In genomic region chr16:53754938-53755910, GRCh38 we compare ENCODE assay signal across 11 cellular contexts. TPM values are rescaled to one million over a fixed set of nuclear protein-coding genes. Genes with fewer than 3 reads are reported as not detected.
DNase-seq lines count a peak whose midpoint lies in the region; ATAC-seq and TF ChIP-seq lines count a peak whose summit lies in the region.
"Had no signal": no experiment of that assay in that cellular context is flagged by ENCODE, and none has a peak within 500 bp of the region (broad histone marks: within the 10 kb centered on the region; RNA-seq: fewer than 3 reads in every experiment).

No MANE protein-coding gene starts in this region.

- no peak overlapping the region for H3K27ac ChIP-seq in A673 (ENCODE audit: low read depth, low read length, poor library complexity, severe bottlenecking)

- no peaks in the 10 kb centered on the region for H3K9me3 Mint-ChIP-seq in activated CD4-positive, alpha-beta T cell treated with anti-CD3 and anti-CD28 coated beads, Interleukin-2, amount 10 ng/mL, durations not matched to agents 7 days and 5 days

- no peak overlapping the region for H3K4me3 Mint-ChIP-seq in activated CD4-positive, alpha-beta T cell treated with anti-CD3 and anti-CD28 coated beads, Interleukin-2, amount 10 ng/mL, durations not matched to agents 7 days and 5 days

- CTCF ChIA-PET in A673 (lab: Charles Lee) = no interaction called here
- CTCF ChIA-PET in activated CD4-positive, alpha-beta T cell treated with anti-CD3 and anti-CD28 coated beads, Interleukin-2, amount 10 ng/mL, durations not matched to agents 7 days and 5 days (lab: Charles Lee) = interaction anchor here (0.6 kb wide), 1 partner anchor 17 kb away, joined by 3 read pairs; no protein-coding TSS in a partner anchor

- H3K9me3 ChIP-seq in A673 (ENCODE audit: low read depth, low read length, poor library complexity, severe bottlenecking) = no peaks in the 10 kb centered on the region
- H3K9me3 ChIP-seq in BE2C = no peaks in the 10 kb centered on the region

- no TSS peak for BruUV-seq in A673 (replicated peaks; lab: Mats Ljungman, UMichigan)

- POLR2A ChIA-PET in A673 (lab: Charles Lee; ENCODE audit: low non-redundant PET) = no interaction called here
- POLR2A ChIA-PET in activated CD4-positive, alpha-beta T cell treated with anti-CD3 and anti-CD28 coated beads, Interleukin-2, amount 10 ng/mL, durations not matched to agents 7 days and 5 days (lab: Charles Lee) = no interaction called here

- peaks cover 29% of the 10 kb centered on the region for H3K4me1 ChIP-seq in A673 (ENCODE audit: insufficient read depth, low read length, poor library complexity, severe bottlenecking)
- H3K4me1 ChIP-seq in BE2C = no peaks in the 10 kb centered on the region; the same call in 1 of the 2 replicates

- H3K36me3 Mint-ChIP-seq in activated CD4-positive, alpha-beta T cell treated with anti-CD3 and anti-CD28 coated beads, Interleukin-2, amount 10 ng/mL, durations not matched to agents 7 days and 5 days (ENCODE audit: low read depth) = no peaks in the 10 kb centered on the region

- no peaks in the 10 kb centered on the region for H3K27me3 Mint-ChIP-seq in activated CD4-positive, alpha-beta T cell treated with anti-CD3 and anti-CD28 coated beads, Interleukin-2, amount 10 ng/mL, durations not matched to agents 7 days and 5 days

- intact Hi-C loops in A673 (cut with micrococcal nuclease; ENCODE audit: unreplicated experiment) = no loop called here

- ATAC-seq in SK-N-SH treated with all-trans-retinoic acid at 6 μM for 48 hours = peak; percentile 85
- ATAC-seq in left lobe of liver = no peak

- H3K4me3 ChIP-seq in A673 (ENCODE audit: low read depth, low read length, poor library complexity, severe bottlenecking) (no peak overlapping the region), kidney epithelial cell (ENCODE audit: low read depth, low read length) (no peak overlapping the region), BE2C (ENCODE audit: low read depth, low read length) (no peak overlapping the region)
- H3K4me3 ChIP-seq: skin epidermis had no signal

- no peak overlapping the region for H3K27ac Mint-ChIP-seq in activated CD4-positive, alpha-beta T cell treated with anti-CD3 and anti-CD28 coated beads, Interleukin-2, amount 10 ng/mL, durations not matched to agents 7 days and 5 days

- no peaks in the 10 kb centered on the region for H3K4me1 Mint-ChIP-seq in activated CD4-positive, alpha-beta T cell treated with anti-CD3 and anti-CD28 coated beads, Interleukin-2, amount 10 ng/mL, durations not matched to agents 7 days and 5 days

- H3K27me3 ChIP-seq in A673 (replicated peaks; ENCODE audit: insufficient read depth, low read depth, low read length, poor library complexity) (no peaks in the 10 kb centered on the region), kidney epithelial cell (ENCODE audit: control insufficient read depth, insufficient read depth, low read length) (no peaks in the 10 kb centered on the region), BE2C (no peaks in the 10 kb centered on the region)

- DNase-seq in A673 (ENCODE audit: low spot score) (peak; percentile 42), NCI-H1092 treated with DMSO at 0.1 percent for 48 hours (lab: John Stamatoyannopoulos, UW) (peak; percentile 97), kidney epithelial cell (ENCODE audit: low read depth) (peak; percentile 65), BE2C (no peak), left lobe of liver (ENCODE audit: low spot score) (no peak), globus pallidus (ENCODE audit: low spot score) (no peak)
- DNase-seq in activated CD4-positive, alpha-beta T cell treated with anti-CD3 and anti-CD28 coated beads, Interleukin-2, amount 10 ng/mL, durations not matched to agents 7 days and 5 days = no peak
- DNase-seq: activated CD4-positive, CD25-positive, alpha-beta regulatory T cell treated with anti-CD3 and anti-CD28 coated beads, Interleukin-2, amount 50 U/mL, for 72 hours; NCI-H1436 had no signal

- no peaks in the 10 kb centered on the region for H3K36me3 ChIP-seq in A673 (ENCODE audit: insufficient read depth, low read length, poor library complexity, severe bottlenecking)
- no peaks in the 10 kb centered on the region for H3K36me3 ChIP-seq in kidney epithelial cell (ENCODE audit: control insufficient read depth, insufficient read depth, low read length)
- no peaks in the 10 kb centered on the region for H3K36me3 ChIP-seq in BE2C

- TF ChIP-seq CTCF in A673 (conservative IDR thresholded peaks at IDR 0.05; ENCODE audit: low read depth, low read length) = no peak
- no peak for TF ChIP-seq CTCF in kidney epithelial cell (IDR thresholded peaks at IDR 0.05; ENCODE audit: insufficient read depth, low read length, poor library complexity, severe bottlenecking)
- TF ChIP-seq CTCF in BE2C (IDR thresholded peaks at IDR 0.05; ENCODE audit: low read depth, low read length) = no peak

TF ChIP-seq in SK-N-SH treated with all-trans-retinoic acid at 6 μM for 48 hours, 23 proteins besides CTCF, POLR2A, EP300 and RAD21:
- TF ChIP-seq CSRNP3 (CRISPR knock-in tag; IDR thresholded peaks at IDR 0.05) (no peak), TOX (CRISPR knock-in tag; IDR thresholded peaks at IDR 0.05; ENCODE audit: borderline replicate concordance) (peak; percentile 48; the same call in 1 of the 2 replicates)

RNA-seq across cellular contexts. Expression of gene FTO, which starts 51.3 kb away (rescaled TPM):
- total RNA-seq in A673 (2021) (72.7 and 73.4 TPM in 2 replicates), kidney epithelial cell (64.9 and 66.9 TPM in 2 replicates), left lobe of liver (29.9 TPM)
- polyA plus RNA-seq in BE2C (2012; ENCODE audit: insufficient read depth, insufficient read length, low read depth) = 42.9 TPM
- 10 to 100 TPM; 44.2 to 44.3 TPM for total RNA-seq in activated CD4-positive, alpha-beta T cell treated with anti-CD3 and anti-CD28 coated beads, Interleukin-2, amount 10 ng/mL, durations not matched to agents 7 days and 5 days

RNA-seq across cellular contexts. Expression of gene RPGRIP1L, which starts 51.6 kb away (rescaled TPM):
- total RNA-seq in A673 (2021) (18.3 and 19.8 TPM in 2 replicates), kidney epithelial cell (7.7 and 15.3 TPM in 2 replicates), left lobe of liver (1.1 TPM)
- 16.3 TPM for polyA plus RNA-seq in BE2C (2012; ENCODE audit: insufficient read depth, insufficient read length, low read depth)
- 1 to 10 TPM; 4.8 to 4.9 TPM for total RNA-seq in activated CD4-positive, alpha-beta T cell treated with anti-CD3 and anti-CD28 coated beads, Interleukin-2, amount 10 ng/mL, durations not matched to agents 7 days and 5 days

Comparison
In these comparisons a context has a peak if more than half of its experiments do, and no peak if none do; other contexts are left out.
1. DNase-seq: peak in A673 (single experiment), NCI-H1092 treated with DMSO at 0.1 percent for 48 hours (single experiment) and kidney epithelial cell (single experiment); none in BE2C (single experiment), left lobe of liver (single experiment), globus pallidus (single experiment) and activated CD4-positive, alpha-beta T cell treated with anti-CD3 and anti-CD28 coated beads, Interleukin-2, amount 10 ng/mL, durations not matched to agents 7 days and 5 days (single experiment).